Comparison of ENCODE assay signal across 8 cellular contexts in genomic region chr14:71320107-71320733, GRCh38. TPM values are rescaled to one million over a fixed set of nuclear protein-coding genes. Genes with fewer than 3 reads are reported as not detected.
DNase-seq lines count a peak whose midpoint lies in the region; TF ChIP-seq lines count a peak whose summit lies in the region.

Gene SIPA1L1, plus strand, starts transcription at chr14:71320476.

- peak within 1 kb of the TSS; percentile 42 to 95 (median 93) for H3K27ac Mint-ChIP-seq in nephron
- peak within 1 kb of the TSS; percentile 90 for H3K27ac Mint-ChIP-seq in stimulated activated naive CD8-positive, alpha-beta T cell treated with anti-CD3 and anti-CD28 coated beads, Interleukin-15, Interleukin-2, amounts not matched to agents 100 ng/mL and 50 ng/mL, for 24 hours

- H3K27me3 ChIP-seq in H7 (ENCODE audit: control insufficient read depth, insufficient read depth, low read length), result no peaks in the 10 kb centered on the region

- DNase-seq in ELF-1 (ENCODE audit: low read depth, low spot score) (peak; percentile 99), H7 (peak; percentile 94), M059J (ENCODE audit: low read depth) (peak; percentile 98), SHP77 (lab: John Stamatoyannopoulos, UW) (peak; percentile 94 to 97), fibroblast of pulmonary artery (ENCODE audit: low read depth) (peak; percentile 99)
- DNase-seq in activated effector memory CD4-positive, alpha-beta T cell treated with Interleukin-2 at 50 U/mL for 16 hours, result peak; percentile 97

- TF ChIP-seq CTCF in fibroblast of pulmonary artery (IDR thresholded peaks at IDR 0.05; ENCODE audit: low read length, missing control alignments), result no peak
- TF ChIP-seq CTCF in nephron (IDR thresholded peaks at IDR 0.05; ENCODE audit: unreplicated experiment in 3 of 3), result no peak

- H3K4me1 Mint-ChIP-seq in nephron, result peaks cover 18% of the 10 kb centered on the region
- H3K4me1 Mint-ChIP-seq in stimulated activated naive CD8-positive, alpha-beta T cell treated with anti-CD3 and anti-CD28 coated beads, Interleukin-15, Interleukin-2, amounts not matched to agents 100 ng/mL and 50 ng/mL, for 24 hours (ENCODE audit: low read depth), result peaks cover 52% of the 10 kb centered on the region

- H3K27me3 Mint-ChIP-seq in nephron (ENCODE audit: low read depth), result peaks cover under 1% of the 10 kb centered on the region
- H3K27me3 Mint-ChIP-seq in stimulated activated naive CD8-positive, alpha-beta T cell treated with anti-CD3 and anti-CD28 coated beads, Interleukin-15, Interleukin-2, amounts not matched to agents 100 ng/mL and 50 ng/mL, for 24 hours, result no peaks in the 10 kb centered on the region

- H3K9me3 Mint-ChIP-seq in nephron, result no peaks in the 10 kb centered on the region
- no peaks in the 10 kb centered on the region for H3K9me3 Mint-ChIP-seq in stimulated activated naive CD8-positive, alpha-beta T cell treated with anti-CD3 and anti-CD28 coated beads, Interleukin-15, Interleukin-2, amounts not matched to agents 100 ng/mL and 50 ng/mL, for 24 hours

- no peaks in the 10 kb centered on the region for H3K36me3 Mint-ChIP-seq in nephron (ENCODE audit: low read depth)
- H3K36me3 Mint-ChIP-seq in stimulated activated naive CD8-positive, alpha-beta T cell treated with anti-CD3 and anti-CD28 coated beads, Interleukin-15, Interleukin-2, amounts not matched to agents 100 ng/mL and 50 ng/mL, for 24 hours (ENCODE audit: low read depth), result peaks cover 8% of the 10 kb centered on the region

- H3K36me3 ChIP-seq in H7 (replicated peaks; ENCODE audit: control insufficient read depth, insufficient read depth, low read length), result no peaks in the 10 kb centered on the region

- H3K4me3 Mint-ChIP-seq in nephron, result peak within 1 kb of the TSS; percentile 80 to 95 (median 93)
- peak within 1 kb of the TSS; percentile 93 for H3K4me3 Mint-ChIP-seq in stimulated activated naive CD8-positive, alpha-beta T cell treated with anti-CD3 and anti-CD28 coated beads, Interleukin-15, Interleukin-2, amounts not matched to agents 100 ng/mL and 50 ng/mL, for 24 hours

- H3K4me3 ChIP-seq in H7 (ENCODE audit: insufficient read depth, low read depth, low read length) (peak within 1 kb of the TSS; percentile 91), fibroblast of pulmonary artery (replicated peaks; ENCODE audit: low read depth, low read length) (peak within 1 kb of the TSS; percentile 79)

RNA-seq across cellular contexts. Expression of gene SIPA1L1, which starts in this region (rescaled TPM):
- 24.9 and 32.3 TPM in 2 replicates for total RNA-seq in H7 (2014; rRNA removed; shearing (Covaris generic))
- 32.4 and 49.4 TPM in 2 replicates for total RNA-seq in M059J (2014; rRNA removed; shearing (Covaris generic))

Comparison
In these comparisons a context has a peak if more than half of its experiments do, and no peak if none do; other contexts are left out.
1. Peak in every context shown above with its lines: DNase-seq and H3K4me3 ChIP-seq.